23 cellular contexts compared by ENCODE assay signal in genomic region chr2:23624915-23625314, GRCh38.
"Had no signal": no experiment of that assay in that cellular context is flagged by ENCODE, and none has a peak within 500 bp of the region (broad histone marks: within the 10 kb centered on the region; RNA-seq: fewer than 3 reads in every experiment).

No MANE protein-coding gene starts in this region.

- DNase-seq: activated CD4-positive, alpha-beta T cell treated with anti-CD3 and anti-CD28 coated beads for 1 hour; activated CD4-positive, CD25-positive, alpha-beta regulatory T cell; activated CD8-positive, alpha-beta memory T cell treated with anti-CD3 and anti-CD28 coated beads, Interleukin-2, amount 10 ng/mL, durations not matched to agents 7 days and 5 days; activated effector memory CD4-positive, alpha-beta T cell treated with Interleukin-2 at 50 U/mL for 16 hours; anterior cingulate cortex; brain microvascular endothelial cell; KG1; MM.1S; NCI-H1092 treated with DMSO at 0.1 percent for 48 hours; NCI-H146; NCI-H187 treated with DMSO at 0.1 percent for 48 hours; NCI-H2081 treated with DMSO at 0.1 percent for 48 hours; NCI-H345; NCI-H748 treated with DMSO at 0.1 percent for 48 hours; Peyer's patch; T1000 had no signal

- H3K27me3 Mint-ChIP-seq: activated CD4-positive, alpha-beta memory T cell treated with anti-CD3 and anti-CD28 coated beads, Interleukin-2, amount 10 ng/mL, durations not matched to agents 7 days and 5 days; activated naive CD4-positive, alpha-beta T cell treated with anti-CD3 and anti-CD28 coated beads, Interleukin-2, amount 10 ng/mL, durations not matched to agents 7 days and 5 days; activated naive CD8-positive, alpha-beta T cell; activated naive CD8-positive, alpha-beta T cell treated with anti-CD3 and anti-CD28 coated beads, Interleukin-2, amount 50 U/mL, for 24 hours had no signal

- H3K27me3 ChIP-seq: brain microvascular endothelial cell, Peyer's patch had no signal

- H3K36me3 Mint-ChIP-seq: activated CD8-positive, alpha-beta memory T cell treated with anti-CD3 and anti-CD28 coated beads, Interleukin-2, amount 10 ng/mL, durations not matched to agents 7 days and 5 days; activated naive CD4-positive, alpha-beta T cell treated with anti-CD3 and anti-CD28 coated beads, Interleukin-2, amount 10 ng/mL, durations not matched to agents 7 days and 5 days had no signal

- H3K27ac ChIP-seq: brain microvascular endothelial cell, Peyer's patch, RWPE1, WERI-Rb-1 had no signal

- H3K4me1 Mint-ChIP-seq: activated CD4-positive, alpha-beta memory T cell treated with anti-CD3 and anti-CD28 coated beads, Interleukin-2, amount 10 ng/mL, durations not matched to agents 7 days and 5 days; activated CD8-positive, alpha-beta memory T cell treated with anti-CD3 and anti-CD28 coated beads, Interleukin-2, amount 10 ng/mL, durations not matched to agents 7 days and 5 days; activated naive CD8-positive, alpha-beta T cell treated with anti-CD3 and anti-CD28 coated beads, Interleukin-2, amount 50 U/mL, for 24 hours had no signal

- ATAC-seq: activated CD8-positive, alpha-beta memory T cell treated with anti-CD3 and anti-CD28 coated beads, Interleukin-2, amount 10 ng/mL, durations not matched to agents 7 days and 5 days; activated naive CD8-positive, alpha-beta T cell treated with anti-CD3 and anti-CD28 coated beads, Interleukin-2, amount 50 U/mL, for 24 hours; Right ventricle myocardium inferior had no signal

- H3K4me3 ChIP-seq: Peyer's patch had no signal

- H3K36me3 ChIP-seq: brain microvascular endothelial cell, Peyer's patch had no signal

- H3K27ac Mint-ChIP-seq: activated CD4-positive, alpha-beta memory T cell treated with anti-CD3 and anti-CD28 coated beads, Interleukin-2, amount 10 ng/mL, durations not matched to agents 7 days and 5 days; activated CD8-positive, alpha-beta memory T cell treated with anti-CD3 and anti-CD28 coated beads, Interleukin-2, amount 10 ng/mL, durations not matched to agents 7 days and 5 days; activated naive CD4-positive, alpha-beta T cell treated with anti-CD3 and anti-CD28 coated beads, Interleukin-2, amount 10 ng/mL, durations not matched to agents 7 days and 5 days; activated naive CD8-positive, alpha-beta T cell; activated naive CD8-positive, alpha-beta T cell treated with anti-CD3 and anti-CD28 coated beads, Interleukin-2, amount 50 U/mL, for 24 hours had no signal

- H3K4me3 Mint-ChIP-seq: activated CD4-positive, alpha-beta memory T cell treated with anti-CD3 and anti-CD28 coated beads, Interleukin-2, amount 10 ng/mL, durations not matched to agents 7 days and 5 days; activated CD8-positive, alpha-beta memory T cell treated with anti-CD3 and anti-CD28 coated beads, Interleukin-2, amount 10 ng/mL, durations not matched to agents 7 days and 5 days; activated naive CD4-positive, alpha-beta T cell treated with anti-CD3 and anti-CD28 coated beads, Interleukin-2, amount 10 ng/mL, durations not matched to agents 7 days and 5 days; activated naive CD8-positive, alpha-beta T cell; activated naive CD8-positive, alpha-beta T cell treated with anti-CD3 and anti-CD28 coated beads, Interleukin-2, amount 50 U/mL, for 24 hours had no signal
